In the genomic region with DNA sequence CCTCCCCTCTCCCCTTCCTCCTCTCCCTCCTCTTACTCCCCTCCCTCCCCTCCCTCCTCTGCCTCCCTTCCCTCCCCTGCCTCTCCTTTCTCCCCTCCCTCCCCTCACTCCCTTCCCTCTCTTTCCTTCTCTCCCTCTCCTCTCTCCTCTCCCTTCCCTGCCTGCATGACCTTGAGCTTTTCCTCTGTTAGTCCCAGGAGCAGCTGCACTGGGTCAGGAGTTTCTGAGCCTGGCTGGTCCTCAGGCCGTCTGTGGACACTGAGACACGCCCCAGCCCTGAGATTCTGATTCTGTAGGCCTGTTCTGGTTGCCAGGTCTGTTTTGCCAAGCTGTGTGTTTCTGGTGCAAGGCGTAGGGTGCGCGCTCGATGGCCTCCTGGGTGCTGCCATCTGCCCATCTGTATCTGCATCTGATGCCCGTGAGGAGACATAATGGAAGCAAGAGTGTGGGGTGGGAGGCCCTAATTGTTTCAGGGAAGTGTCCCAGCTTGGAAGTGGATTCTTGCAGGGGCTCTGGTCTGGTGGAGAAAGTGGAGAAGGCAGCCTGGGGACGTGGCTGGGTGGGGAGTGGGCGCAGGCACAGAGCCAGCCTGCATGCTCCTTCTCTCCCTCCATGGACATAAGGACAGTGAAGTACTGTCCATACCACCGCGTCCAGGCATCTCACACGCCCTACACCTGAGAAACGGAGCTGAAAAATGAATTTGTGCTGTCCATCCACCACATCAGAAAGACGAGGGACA, we compare ENCODE assay signal across 15 cellular contexts.
DNase-seq lines count a peak whose midpoint lies in the region; ATAC-seq, FAIRE-seq and TF ChIP-seq lines count a peak whose summit lies in the region.
"Had no signal": no experiment of that assay in that cellular context is flagged by ENCODE, and none has a peak within 500 bp of the region (broad histone marks: within the 10 kb centered on the region; RNA-seq: fewer than 3 reads in every experiment).

No MANE protein-coding gene starts in this region.

- ATAC-seq in Panc1 (peak; percentile 21; the same call in 1 of the 2 replicates), sciatic nerve (peak; percentile 51), HG03432 (IDR thresholded peaks at IDR 0.05; ENCODE audit: unreplicated experiment) (no peak)

- no TSS peak for BruUV-seq in Panc1 (replicated peaks; lab: Mats Ljungman, UMichigan)

- H3K27ac ChIP-seq in Panc1 (ENCODE audit: low read length) (no peak overlapping the region), kidney (ENCODE audit: low read depth in 2 of 2, low read length in 2 of 2) (peak overlapping the region; percentile 26 to 83), RWPE1 (no peak overlapping the region)

- peaks cover 2% of the 10 kb centered on the region for H3K36me3 Mint-ChIP-seq in T-helper 1 cell treated with Interleukin-12 subunit alpha and Interleukin-12 subunit beta and Interleukin-4 antibody, amounts not matched to agents 30 μg/mL and 1 μg/mL, for 36 hours (ENCODE audit: low read depth)

- peaks cover 35% of the 10 kb centered on the region for H3K4me1 Mint-ChIP-seq in T-helper 1 cell treated with Interleukin-12 subunit alpha and Interleukin-12 subunit beta and Interleukin-4 antibody, amounts not matched to agents 30 μg/mL and 1 μg/mL, for 36 hours (ENCODE audit: low read depth)

- peaks cover 7% of the 10 kb centered on the region; the same call in 1 of the 2 replicates for H3K27me3 ChIP-seq in Panc1 (ENCODE audit: control insufficient read depth, insufficient read depth, low read length)

- H3K4me3 Mint-ChIP-seq in T-helper 1 cell treated with Interleukin-12 subunit alpha and Interleukin-12 subunit beta and Interleukin-4 antibody, amounts not matched to agents 30 μg/mL and 1 μg/mL, for 36 hours: no peak overlapping the region

- no peaks in the 10 kb centered on the region for H3K4me1 ChIP-seq in Panc1 (ENCODE audit: control insufficient read depth, insufficient read depth, low read length)
- peaks cover 0 to 17% of the 10 kb centered on the region in 2 donors for H3K4me1 ChIP-seq in kidney (ENCODE audit: control insufficient read depth in 1 of 2, insufficient read depth in 1 of 2, low read depth in 1 of 2, low read length in 2 of 2)

- FAIRE-seq in kidney (lab: Jason Lieb, UNC): no peak

- H3K9me3 ChIP-seq in Panc1 (ENCODE audit: control insufficient read depth, insufficient read depth, low read depth, low read length) (no peaks in the 10 kb centered on the region), kidney (ENCODE audit: control insufficient read depth in 1 of 2, low read length in 2 of 2) (no peaks in the 10 kb centered on the region)

- POLR2A ChIA-PET in Panc1 (lab: Charles Lee): interaction anchor here (1.1 kb wide), 1 partner anchor 10 kb away, joined by 3 read pairs; no protein-coding TSS in a partner anchor
- POLR2A ChIA-PET in RWPE1 (lab: Yijun Ruan, JAX; ENCODE audit: low non-redundant PET): no interaction called here

- DNase-seq in T-helper 1 cell (no peak), Panc1 (ENCODE audit: low read depth, low spot score) (no peak), kidney (peak; percentile 47), sciatic nerve (ENCODE audit: low spot score) (no peak), RWPE1 (ENCODE audit: low spot score) (no peak), GM20000 (ENCODE audit: low spot score) (no peak)
- DNase-seq: activated B cell treated with CpG ODN at 0.5 μM for 24 hours; activated T-cell treated with anti-CD3 and anti-CD28 coated beads for 4 hours; aorta; DND-41; effector CD8-positive, alpha-beta T cell; left ventricle myocardium superior; SIG-M5 had no signal

- TF ChIP-seq CTCF in Panc1 (IDR thresholded peaks at IDR 0.05) (no peak), kidney (IDR thresholded peaks at IDR 0.05; ENCODE audit: borderline replicate concordance, extremely low read depth, insufficient read depth) (no peak), RWPE1 (conservative IDR thresholded peaks at IDR 0.05; ENCODE audit: low read depth) (no peak), GM20000 (IDR thresholded peaks at IDR 0.05; ENCODE audit: extremely low read depth, missing control alignments) (no peak)

- H3K27me3 Mint-ChIP-seq in T-helper 1 cell treated with Interleukin-12 subunit alpha and Interleukin-12 subunit beta and Interleukin-4 antibody, amounts not matched to agents 30 μg/mL and 1 μg/mL, for 36 hours (ENCODE audit: low read depth): peaks cover 34% of the 10 kb centered on the region

- in situ Hi-C loops in Panc1 (cut with HindIII; ENCODE audit: low pct_unique_long_range_greater_than_20kb, low sequenced_read_pairs): no loop called here

- intact Hi-C loops in Panc1 (cut with micrococcal nuclease; ENCODE audit: unreplicated experiment) (no loop called here), kidney (cut with DNase I) (no loop called here), sciatic nerve (cut with DNase I) (no loop called here)

- peak overlapping the region in 1 of 2 donors; percentile 52 for H3K9ac ChIP-seq in kidney (ENCODE audit: low read length in 2 of 2)

- no peak overlapping the region for H3K4me3 ChIP-seq in Panc1 (ENCODE audit: low read depth in 2 of 2, low read length in 2 of 2)
- H3K4me3 ChIP-seq in kidney (ENCODE audit: low read length in 2 of 2): no peak overlapping the region

- CTCF ChIA-PET in Panc1 (lab: Charles Lee) (no interaction called here), RWPE1 (lab: Yijun Ruan, JAX) (interaction anchor here (0.5 to 1.4 kb wide), 2 partner anchors 14 to 120 kb away, joined by 3 to 4 read pairs; no protein-coding TSS in a partner anchor)

- H3K36me3 ChIP-seq in Panc1 (ENCODE audit: control insufficient read depth, insufficient read depth, low read length) (no peaks in the 10 kb centered on the region), kidney (ENCODE audit: control insufficient read depth in 1 of 2, insufficient read depth in 2 of 2, low read length in 2 of 2) (no peaks in the 10 kb centered on the region)

- H3K9me3 Mint-ChIP-seq in T-helper 1 cell treated with Interleukin-12 subunit alpha and Interleukin-12 subunit beta and Interleukin-4 antibody, amounts not matched to agents 30 μg/mL and 1 μg/mL, for 36 hours: peaks cover 4% of the 10 kb centered on the region
- H3K9me3 Mint-ChIP-seq: activated B cell treated with CpG ODN at 0.5 μM for 24 hours had no signal

- H3K27ac Mint-ChIP-seq in T-helper 1 cell treated with Interleukin-12 subunit alpha and Interleukin-12 subunit beta and Interleukin-4 antibody, amounts not matched to agents 30 μg/mL and 1 μg/mL, for 36 hours: peak overlapping the region; percentile 52

Comparison
In these comparisons a context has a peak if more than half of its experiments do, and no peak if none do; other contexts are left out.
1. H3K27ac ChIP-seq: peak in kidney (2 of 2); none in Panc1 (single experiment) and RWPE1 (single experiment).